Comparison of ENCODE assay signal across 1 cellular context in the genomic region with DNA sequence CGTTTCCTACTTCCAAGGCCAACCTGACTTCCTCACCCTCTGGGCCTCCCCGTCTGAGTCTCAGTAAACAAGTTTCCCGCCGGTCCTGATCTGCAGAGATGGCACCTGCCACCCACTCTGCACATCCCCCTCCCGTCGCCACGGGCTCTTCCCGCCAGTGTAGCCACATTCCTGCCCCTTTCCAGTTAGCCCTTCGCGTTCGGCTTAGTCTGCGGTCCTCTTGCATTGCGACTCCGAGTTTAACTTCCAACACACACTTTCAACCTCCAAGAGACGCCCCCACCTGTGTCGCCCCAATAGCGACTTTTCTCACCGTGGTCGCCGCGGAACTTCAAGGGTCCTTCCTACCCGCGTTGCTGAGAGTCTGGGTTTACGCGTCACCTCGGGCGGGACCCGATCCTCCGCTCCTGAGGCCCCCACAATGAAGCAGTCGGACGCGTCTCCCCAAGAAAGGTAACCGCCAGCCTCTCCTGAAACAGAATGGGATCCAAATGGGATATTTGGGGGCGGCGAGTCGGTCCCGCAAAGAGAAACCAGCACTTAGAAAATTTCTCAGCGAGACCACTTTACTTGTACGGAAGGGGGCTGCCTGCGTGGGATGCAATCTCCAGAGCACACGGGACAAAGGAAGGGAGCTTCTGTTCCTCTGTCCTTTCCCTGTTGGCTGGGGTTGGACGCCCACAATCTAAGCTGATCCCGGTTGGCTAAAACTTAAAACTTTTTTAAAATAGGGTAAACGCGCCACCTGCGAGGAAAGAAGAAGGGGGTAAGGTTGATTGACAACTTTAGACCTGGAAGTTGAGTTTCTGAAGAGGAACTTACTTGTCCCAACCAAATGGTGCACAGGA.
TF ChIP-seq lines count a peak whose summit lies in the region.

No MANE protein-coding gene starts in this region.

TF ChIP-seq in HEK293, 187 proteins besides CTCF, POLR2A, EP300 and RAD21 (continued from another document):
- TF ChIP-seq, protein P1, sequence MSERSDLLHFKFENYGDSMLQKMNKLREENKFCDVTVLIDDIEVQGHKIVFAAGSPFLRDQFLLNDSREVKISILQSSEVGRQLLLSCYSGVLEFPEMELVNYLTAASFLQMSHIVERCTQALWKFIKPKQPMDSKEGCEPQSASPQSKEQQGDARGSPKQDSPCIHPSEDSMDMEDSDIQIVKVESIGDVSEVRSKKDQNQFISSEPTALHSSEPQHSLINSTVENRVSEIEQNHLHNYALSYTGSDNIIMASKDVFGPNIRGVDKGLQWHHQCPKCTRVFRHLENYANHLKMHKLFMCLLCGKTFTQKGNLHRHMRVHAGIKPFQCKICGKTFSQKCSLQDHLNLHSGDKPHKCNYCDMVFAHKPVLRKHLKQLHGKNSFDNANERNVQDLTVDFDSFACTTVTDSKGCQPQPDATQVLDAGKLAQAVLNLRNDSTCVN (tag by site-specific recombination; optimal IDR thresholded peaks at IDR 0.05): peak; percentile 38
- TF ChIP-seq ZNF776 (tag by site-specific recombination; IDR thresholded peaks at IDR 0.05; ENCODE audit: borderline replicate concordance) (no peak), ZNF155 (tag by site-specific recombination; IDR thresholded peaks at IDR 0.05) (no peak), ZNF2 (tag by site-specific recombination; IDR thresholded peaks at IDR 0.05) (0 out of 2 replicates have a peak, but pooled peaks have one; percentile 27), ZNF335 (tag by site-specific recombination; conservative IDR thresholded peaks at IDR 0.05) (peak; percentile 88), ZNF785 (tag by site-specific recombination; IDR thresholded peaks at IDR 0.05) (0 out of 2 replicates have a peak, but pooled peaks have one; percentile 9), SCRT2 (tag by site-specific recombination; IDR thresholded peaks at IDR 0.05) (0 out of 2 replicates have a peak, but pooled peaks have one; percentile 43), ZXDB (tag by site-specific recombination; IDR thresholded peaks at IDR 0.05) (peak; percentile 63), PRDM1 (tag by site-specific recombination; IDR thresholded peaks at IDR 0.05) (no peak), ZNF600 (tag by site-specific recombination; IDR thresholded peaks at IDR 0.05) (peak; percentile 94), ZNF747 (tag by site-specific recombination; IDR thresholded peaks at IDR 0.05) (no peak), ZBTB17 (tag by site-specific recombination; IDR thresholded peaks at IDR 0.05) (peak; percentile 76), SP2 (tag by site-specific recombination; IDR thresholded peaks at IDR 0.05) (peak; percentile 37), SP7 (tag by site-specific recombination; IDR thresholded peaks at IDR 0.05) (0 out of 2 replicates have a peak, but pooled peaks have one; percentile 30), GLIS1 (tag by site-specific recombination; IDR thresholded peaks at IDR 0.05) (no peak), ZNF221 (tag by site-specific recombination; IDR thresholded peaks at IDR 0.05; ENCODE audit: borderline replicate concordance) (no peak), ZNF394 (tag by site-specific recombination; IDR thresholded peaks at IDR 0.05; ENCODE audit: borderline replicate concordance) (0 out of 2 replicates have a peak, but pooled peaks have one; percentile 5), ZNF629 (tag by site-specific recombination; IDR thresholded peaks at IDR 0.05) (peak; percentile 43), ZNF843 (tag by site-specific recombination; IDR thresholded peaks at IDR 0.05) (0 out of 2 replicates have a peak, but pooled peaks have one; percentile 9), KLF1 (tag by site-specific recombination; IDR thresholded peaks at IDR 0.05) (peak; percentile 17; the same call in 1 of the 2 replicates), ZNF10 (tag by site-specific recombination; IDR thresholded peaks at IDR 0.05) (no peak), ZNF184 (tag by site-specific recombination; IDR thresholded peaks at IDR 0.05) (no peak), KLF8 (tag by site-specific recombination; IDR thresholded peaks at IDR 0.05) (peak; percentile 90; the same call in 1 of the 2 replicates), ZSCAN30 (tag by site-specific recombination; IDR thresholded peaks at IDR 0.05) (no peak), ZBTB8A (tag by site-specific recombination; IDR thresholded peaks at IDR 0.05) (peak; percentile 58), TRIM28 (IDR thresholded peaks at IDR 0.05; ENCODE audit: borderline replicate concordance, low read length) (0 out of 2 replicates have a peak, but pooled peaks have one; percentile 18), ZNF121 (tag by site-specific recombination; IDR thresholded peaks at IDR 0.05) (no peak), ZNF157 (tag by site-specific recombination; IDR thresholded peaks at IDR 0.05) (no peak)
- TF ChIP-seq, protein P2, sequence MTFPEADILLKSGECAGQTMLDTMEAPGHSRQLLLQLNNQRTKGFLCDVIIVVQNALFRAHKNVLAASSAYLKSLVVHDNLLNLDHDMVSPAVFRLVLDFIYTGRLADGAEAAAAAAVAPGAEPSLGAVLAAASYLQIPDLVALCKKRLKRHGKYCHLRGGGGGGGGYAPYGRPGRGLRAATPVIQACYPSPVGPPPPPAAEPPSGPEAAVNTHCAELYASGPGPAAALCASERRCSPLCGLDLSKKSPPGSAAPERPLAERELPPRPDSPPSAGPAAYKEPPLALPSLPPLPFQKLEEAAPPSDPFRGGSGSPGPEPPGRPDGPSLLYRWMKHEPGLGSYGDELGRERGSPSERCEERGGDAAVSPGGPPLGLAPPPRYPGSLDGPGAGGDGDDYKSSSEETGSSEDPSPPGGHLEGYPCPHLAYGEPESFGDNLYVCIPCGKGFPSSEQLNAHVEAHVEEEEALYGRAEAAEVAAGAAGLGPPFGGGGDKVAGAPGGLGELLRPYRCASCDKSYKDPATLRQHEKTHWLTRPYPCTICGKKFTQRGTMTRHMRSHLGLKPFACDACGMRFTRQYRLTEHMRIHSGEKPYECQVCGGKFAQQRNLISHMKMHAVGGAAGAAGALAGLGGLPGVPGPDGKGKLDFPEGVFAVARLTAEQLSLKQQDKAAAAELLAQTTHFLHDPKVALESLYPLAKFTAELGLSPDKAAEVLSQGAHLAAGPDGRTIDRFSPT (tag by site-specific recombination; IDR thresholded peaks at IDR 0.05): peak; percentile 87
- TF ChIP-seq, protein P3, sequence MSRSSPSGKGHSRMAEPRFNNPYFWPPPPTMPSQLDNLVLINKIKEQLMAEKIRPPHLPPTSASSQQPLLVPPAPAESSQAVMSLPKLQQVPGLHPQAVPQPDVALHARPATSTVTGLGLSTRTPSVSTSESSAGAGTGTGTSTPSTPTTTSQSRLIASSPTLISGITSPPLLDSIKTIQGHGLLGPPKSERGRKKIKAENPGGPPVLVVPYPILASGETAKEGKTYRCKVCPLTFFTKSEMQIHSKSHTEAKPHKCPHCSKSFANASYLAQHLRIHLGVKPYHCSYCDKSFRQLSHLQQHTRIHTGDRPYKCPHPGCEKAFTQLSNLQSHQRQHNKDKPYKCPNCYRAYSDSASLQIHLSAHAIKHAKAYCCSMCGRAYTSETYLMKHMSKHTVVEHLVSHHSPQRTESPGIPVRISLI (tag by site-specific recombination; IDR thresholded peaks at IDR 0.05): no peak
- TF ChIP-seq, protein P4, sequence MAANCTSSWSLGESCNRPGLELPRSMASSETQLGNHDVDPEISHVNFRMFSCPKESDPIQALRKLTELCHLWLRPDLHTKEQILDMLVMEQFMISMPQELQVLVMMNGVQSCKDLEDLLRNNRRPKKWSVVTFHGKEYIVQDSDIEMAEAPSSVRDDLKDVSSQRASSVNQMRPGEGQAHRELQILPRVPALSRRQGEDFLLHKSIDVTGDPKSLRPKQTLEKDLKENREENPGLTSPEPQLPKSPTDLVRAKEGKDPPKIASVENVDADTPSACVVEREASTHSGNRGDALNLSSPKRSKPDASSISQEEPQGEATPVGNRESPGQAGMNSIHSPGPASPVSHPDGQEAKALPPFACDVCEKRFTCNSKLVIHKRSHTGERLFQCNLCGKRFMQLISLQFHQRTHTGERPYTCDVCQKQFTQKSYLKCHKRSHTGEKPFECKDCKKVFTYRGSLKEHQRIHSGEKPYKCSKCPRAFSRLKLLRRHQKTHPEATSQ (tag by site-specific recombination; IDR thresholded peaks at IDR 0.05): no peak
- TF ChIP-seq, protein P5, sequence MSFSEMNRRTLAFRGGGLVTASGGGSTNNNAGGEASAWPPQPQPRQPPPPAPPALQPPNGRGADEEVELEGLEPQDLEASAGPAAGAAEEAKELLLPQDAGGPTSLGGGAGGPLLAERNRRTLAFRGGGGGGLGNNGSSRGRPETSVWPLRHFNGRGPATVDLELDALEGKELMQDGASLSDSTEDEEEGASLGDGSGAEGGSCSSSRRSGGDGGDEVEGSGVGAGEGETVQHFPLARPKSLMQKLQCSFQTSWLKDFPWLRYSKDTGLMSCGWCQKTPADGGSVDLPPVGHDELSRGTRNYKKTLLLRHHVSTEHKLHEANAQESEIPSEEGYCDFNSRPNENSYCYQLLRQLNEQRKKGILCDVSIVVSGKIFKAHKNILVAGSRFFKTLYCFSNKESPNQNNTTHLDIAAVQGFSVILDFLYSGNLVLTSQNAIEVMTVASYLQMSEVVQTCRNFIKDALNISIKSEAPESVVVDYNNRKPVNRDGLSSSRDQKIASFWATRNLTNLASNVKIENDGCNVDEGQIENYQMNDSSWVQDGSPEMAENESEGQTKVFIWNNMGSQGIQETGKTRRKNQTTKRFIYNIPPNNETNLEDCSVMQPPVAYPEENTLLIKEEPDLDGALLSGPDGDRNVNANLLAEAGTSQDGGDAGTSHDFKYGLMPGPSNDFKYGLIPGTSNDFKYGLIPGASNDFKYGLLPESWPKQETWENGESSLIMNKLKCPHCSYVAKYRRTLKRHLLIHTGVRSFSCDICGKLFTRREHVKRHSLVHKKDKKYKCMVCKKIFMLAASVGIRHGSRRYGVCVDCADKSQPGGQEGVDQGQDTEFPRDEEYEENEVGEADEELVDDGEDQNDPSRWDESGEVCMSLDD (tag by site-specific recombination; IDR thresholded peaks at IDR 0.05): peak; percentile 69
